ENCODE assay signal across 22 cellular contexts in genomic region chr2:130346041-130346740, GRCh38. TPM values are rescaled to one million over a fixed set of nuclear protein-coding genes. Genes with fewer than 3 reads are reported as not detected.
DNase-seq lines count a peak whose midpoint lies in the region; ATAC-seq, FAIRE-seq and TF ChIP-seq lines count a peak whose summit lies in the region.
"Had no signal": no experiment of that assay in that cellular context is flagged by ENCODE, and none has a peak within 500 bp of the region (broad histone marks: within the 10 kb centered on the region; RNA-seq: fewer than 3 reads in every experiment).

No MANE protein-coding gene starts in this region.

- H3K79me2 ChIP-seq in K562 (ENCODE audit: control insufficient read depth, insufficient read depth, low read length) (peaks cover 33% of the 10 kb centered on the region), neural progenitor cell (ENCODE audit: low read depth) (peaks cover 15% of the 10 kb centered on the region)

- H3K4me3 ChIP-seq in K562 = no peak overlapping the region
- no peak overlapping the region for H3K4me3 ChIP-seq in neural progenitor cell
- no peak overlapping the region for H3K4me3 ChIP-seq in pancreas
- no peak overlapping the region for H3K4me3 ChIP-seq in kidney (ENCODE audit: low read length in 2 of 2)
- H3K4me3 ChIP-seq: BLaER1 treated with 17β-estradiol and CSF1 and Interleukin-3, amounts not matched to agents 10 nM and 100 nM; skin epidermis; transverse colon had no signal

- H4K20me1 ChIP-seq in K562 (replicated peaks; ENCODE audit: control insufficient read depth, insufficient read depth, low read length) = no peaks in the 10 kb centered on the region
- peaks cover 14% of the 10 kb centered on the region for H4K20me1 ChIP-seq in neural progenitor cell (ENCODE audit: low read depth)

- H3K4me1 Mint-ChIP-seq in activated T-cell treated with anti-CD3 and anti-CD28 coated beads, Interleukin-2, amount 50 U/mL, for 4 hours (ENCODE audit: low read depth) = peaks cover 31% of the 10 kb centered on the region
- H3K4me1 Mint-ChIP-seq in activated T-cell treated with anti-CD3 and anti-CD28 coated beads, Interleukin-2, amount 50 U/mL, for 72 hours (ENCODE audit: low read depth) = peaks cover 32% of the 10 kb centered on the region
- peaks cover 5% of the 10 kb centered on the region for H3K4me1 Mint-ChIP-seq in HFFc6 (ENCODE audit: low read depth)
- H3K4me1 Mint-ChIP-seq in neural progenitor cell = peaks cover 20% of the 10 kb centered on the region

- H2AFZ ChIP-seq in K562 (ENCODE audit: low read depth, low read length) (no peak overlapping the region), neural progenitor cell (replicated peaks) (no peak overlapping the region)

- POLR2A ChIA-PET in K562 (lab: Yijun Ruan, JAX) = interaction anchor here (6.1 kb wide), 1 partner anchor 8 kb away, joined by 63 read pairs; the partner anchor contains the start of gene PTPN18

- TF ChIP-seq RAD21 in K562 (CRISPR knock-in tag; conservative IDR thresholded peaks at IDR 0.05 in 1 of 2, IDR thresholded peaks at IDR 0.05 in 1 of 2) = no peak

- TF ChIP-seq CTCF in HFFc6 (IDR thresholded peaks at IDR 0.05) = no peak
- no peak for TF ChIP-seq CTCF in K562 (IDR thresholded peaks at IDR 0.05 in 2 of 3, conservative IDR thresholded peaks at IDR 0.05 in 1 of 3; ENCODE audit: insufficient read depth in 2 of 3, low read depth in 1 of 3, low read length in 3 of 3)
- no peak for TF ChIP-seq CTCF in neural progenitor cell (IDR thresholded peaks at IDR 0.05)
- TF ChIP-seq CTCF in pancreas (IDR thresholded peaks at IDR 0.05) = no peak
- no peak for TF ChIP-seq CTCF in kidney (IDR thresholded peaks at IDR 0.05; ENCODE audit: borderline replicate concordance, extremely low read depth, insufficient read depth)

- H3K36me3 ChIP-seq in K562 (ENCODE audit: control insufficient read depth, insufficient read depth, low read length) = peaks cover 54% of the 10 kb centered on the region
- H3K36me3 ChIP-seq in neural progenitor cell = peaks cover 3% of the 10 kb centered on the region
- H3K36me3 ChIP-seq in pancreas = peaks cover 4 to 46% (median 27%) of the 10 kb centered on the region in 3 donors
- peaks cover 26 to 33% of the 10 kb centered on the region in 2 donors for H3K36me3 ChIP-seq in kidney (ENCODE audit: control insufficient read depth in 1 of 2, insufficient read depth in 2 of 2, low read length in 2 of 2)

- peaks cover 42% of the 10 kb centered on the region for H3K36me3 Mint-ChIP-seq in activated T-cell treated with anti-CD3 and anti-CD28 coated beads, Interleukin-2, amount 50 U/mL, for 4 hours (ENCODE audit: insufficient read depth)
- H3K36me3 Mint-ChIP-seq in activated T-cell treated with anti-CD3 and anti-CD28 coated beads, Interleukin-2, amount 50 U/mL, for 72 hours (ENCODE audit: insufficient read depth in 2 of 2) = peaks cover 11 to 18% of the 10 kb centered on the region in 2 donors
- H3K36me3 Mint-ChIP-seq in HFFc6 (ENCODE audit: low read depth) (peaks cover 41% of the 10 kb centered on the region), neural progenitor cell (peaks cover 31% of the 10 kb centered on the region)

- no peaks in the 10 kb centered on the region for H3K9me3 Mint-ChIP-seq in activated T-cell treated with anti-CD3 and anti-CD28 coated beads, Interleukin-2, amount 50 U/mL, for 4 hours
- no peaks in the 10 kb centered on the region for H3K9me3 Mint-ChIP-seq in activated T-cell treated with anti-CD3 and anti-CD28 coated beads, Interleukin-2, amount 50 U/mL, for 72 hours
- H3K9me3 Mint-ChIP-seq in HFFc6 (no peaks in the 10 kb centered on the region), neural progenitor cell (no peaks in the 10 kb centered on the region)
- H3K9me3 Mint-ChIP-seq: H9, mesothelial cell of epicardium had no signal

- no peak for TF ChIP-seq EP300 in K562 (IDR thresholded peaks at IDR 0.05; ENCODE audit: low read length)

- H3K27ac ChIP-seq in K562 (ENCODE audit: extremely low read depth, low read depth, low read length) (no peak overlapping the region), neural progenitor cell (no peak overlapping the region), pancreas (no peak overlapping the region), kidney (ENCODE audit: low read depth in 2 of 2, low read length in 2 of 2) (no peak overlapping the region)
- H3K27ac ChIP-seq: BLaER1 treated with 17β-estradiol and CSF1 and Interleukin-3, amounts not matched to agents 10 nM and 100 nM; skin epidermis; transverse colon had no signal

- no peak overlapping the region for H3K4me2 ChIP-seq in K562 (ENCODE audit: insufficient read depth, low read length)
- H3K4me2 ChIP-seq in neural progenitor cell = no peak overlapping the region
- H3K4me2 ChIP-seq: BLaER1 treated with 17β-estradiol and CSF1 and Interleukin-3, amounts not matched to agents 10 nM and 100 nM; SK-N-SH had no signal

- no peak for TF ChIP-seq POLR2A in K562 (conservative IDR thresholded peaks at IDR 0.05)

- BruUV-seq in K562 (replicated peaks; lab: Mats Ljungman, UMichigan) = no TSS peak

- no peak for ATAC-seq in activated T-cell treated with anti-CD3 and anti-CD28 coated beads, Interleukin-2, amount 50 U/mL, for 4 hours
- ATAC-seq in activated T-cell treated with anti-CD3 and anti-CD28 coated beads, Interleukin-2, amount 50 U/mL, for 72 hours (replicated peaks in 1 of 2) = no peak
- ATAC-seq in K562 (no peak), pancreas (no peak)
- ATAC-seq: naive thymus-derived CD4-positive, alpha-beta T cell had no signal

- intact Hi-C loops in K562 (cut with micrococcal nuclease) = loop anchor here (10.0 kb wide), 1 partner anchor 79 kb away; no protein-coding TSS in a partner anchor
- intact Hi-C loops in pancreas (cut with DNase I) = no loop called here
- intact Hi-C loops in kidney (cut with DNase I) = no loop called here

- FAIRE-seq in K562 (lab: Jason Lieb, UNC) (no peak), pancreas (lab: Jason Lieb, UNC) (no peak), kidney (lab: Jason Lieb, UNC) (no peak)

- in situ Hi-C loops in K562 (cut with MboI) = loop anchor here (25.0 kb wide), 2 partner anchors 891 to 1166 kb away; no protein-coding TSS in a partner anchor

- H3K4me3 Mint-ChIP-seq in activated T-cell treated with anti-CD3 and anti-CD28 coated beads, Interleukin-2, amount 50 U/mL, for 4 hours = peak overlapping the region; percentile 26
- H3K4me3 Mint-ChIP-seq in activated T-cell treated with anti-CD3 and anti-CD28 coated beads, Interleukin-2, amount 50 U/mL, for 72 hours = no peak overlapping the region
- H3K4me3 Mint-ChIP-seq in HFFc6 (no peak overlapping the region), neural progenitor cell (peak overlapping the region; percentile 58)
- H3K4me3 Mint-ChIP-seq: H9, mesothelial cell of epicardium had no signal

- H3K9ac ChIP-seq in K562 (ENCODE audit: insufficient read depth in 1 of 2, low read depth in 2 of 2, low read length in 2 of 2) = peak overlapping the region in 1 of 2 experiments; percentile 56; a peak in 2 of 4 replicates
- no peak overlapping the region for H3K9ac ChIP-seq in neural progenitor cell
- H3K9ac ChIP-seq in kidney (ENCODE audit: low read length in 2 of 2) = no peak overlapping the region
- H3K9ac ChIP-seq: BLaER1 treated with 17β-estradiol and CSF1 and Interleukin-3, amounts not matched to agents 10 nM and 100 nM; SK-N-SH had no signal

- H3K27me3 ChIP-seq in K562 (ENCODE audit: control insufficient read depth in 2 of 2, insufficient read depth in 2 of 2, low read length in 2 of 2) = no peaks in the 10 kb centered on the region
- H3K27me3 ChIP-seq in neural progenitor cell = no peaks in the 10 kb centered on the region
- H3K27me3 ChIP-seq in pancreas = no peaks in the 10 kb centered on the region
- H3K27me3 ChIP-seq: BLaER1 treated with 17β-estradiol and CSF1 and Interleukin-3, amounts not matched to agents 10 nM and 100 nM; transverse colon had no signal

- H3F3A ChIP-seq in neural progenitor cell (ENCODE audit: low read depth) = peaks cover 11% of the 10 kb centered on the region

- H3K27me3 Mint-ChIP-seq in activated T-cell treated with anti-CD3 and anti-CD28 coated beads, Interleukin-2, amount 50 U/mL, for 4 hours (ENCODE audit: low read depth) = no peaks in the 10 kb centered on the region
- H3K27me3 Mint-ChIP-seq in activated T-cell treated with anti-CD3 and anti-CD28 coated beads, Interleukin-2, amount 50 U/mL, for 72 hours (ENCODE audit: low read depth) = no peaks in the 10 kb centered on the region
- H3K27me3 Mint-ChIP-seq in HFFc6 (ENCODE audit: insufficient read depth) (peaks cover 8% of the 10 kb centered on the region; the same call in 1 of the 2 replicates), neural progenitor cell (ENCODE audit: insufficient read depth, low read depth) (peaks cover 7% of the 10 kb centered on the region)

- peaks cover under 1 to 31% of the 10 kb centered on the region in 2 experiments; a peak in 4 of 5 replicates for H3K4me1 ChIP-seq in K562 (replicated peaks in 1 of 2; ENCODE audit: control insufficient read depth in 2 of 2, insufficient read depth in 2 of 2, low read length in 2 of 2)
- H3K4me1 ChIP-seq in neural progenitor cell = peaks cover 18% of the 10 kb centered on the region
- peaks cover 0 to 10% (median 0%) of the 10 kb centered on the region in 3 donors for H3K4me1 ChIP-seq in pancreas
- H3K4me1 ChIP-seq in kidney (ENCODE audit: control insufficient read depth in 1 of 2, insufficient read depth in 1 of 2, low read depth in 1 of 2, low read length in 2 of 2) = peaks cover 0 to 3% of the 10 kb centered on the region in 2 donors

- DNase-seq in activated T-cell treated with anti-CD3 and anti-CD28 coated beads, Interleukin-2, amount 50 U/mL, for 4 hours = no peak
- DNase-seq in activated T-cell treated with anti-CD3 and anti-CD28 coated beads, Interleukin-2, amount 50 U/mL, for 72 hours = no peak
- DNase-seq in HFFc6 (no peak), K562 (ENCODE audit: extremely low read depth in 1 of 4, low spot score in 3 of 4) (no peak), neural progenitor cell (ENCODE audit: low spot score) (no peak), SKM-1 treated with dmso at 0.1 percent for 144 hours (lab: John Stamatoyannopoulos, UW; ENCODE audit: unreplicated experiment) (no peak), pancreas (no peak), kidney (no peak)
- DNase-seq: activated CD4-positive, alpha-beta T cell treated with anti-CD3 and anti-CD28 coated beads for 48 hours; cerebellar nuclear complex; H9; islet precursor cell; KBM-7; naive thymus-derived CD4-positive, alpha-beta T cell; NCI-H1436; NCI-H774; OCI-M1; SK-N-SH; transverse colon had no signal

- no peaks in the 10 kb centered on the region for H3K9me1 ChIP-seq in K562 (ENCODE audit: control insufficient read depth, insufficient read depth, low read length)

- no peaks in the 10 kb centered on the region for H3K9me3 ChIP-seq in K562 (replicated peaks; ENCODE audit: control insufficient read depth, insufficient read depth, low read depth, low read length)
- H3K9me3 ChIP-seq in neural progenitor cell (ENCODE audit: low read depth) = no peaks in the 10 kb centered on the region
- no peaks in the 10 kb centered on the region for H3K9me3 ChIP-seq in pancreas
- H3K9me3 ChIP-seq in kidney (ENCODE audit: control insufficient read depth in 1 of 2, low read length in 2 of 2) = no peaks in the 10 kb centered on the region
- H3K9me3 ChIP-seq: BLaER1 treated with 17β-estradiol and CSF1 and Interleukin-3, amounts not matched to agents 10 nM and 100 nM; SK-N-SH; transverse colon had no signal

- 92% methylated on average over 21 of the region's 26 CpGs for WGBS in K562 (ENCODE audit: insufficient coverage, low coverage, missing lambda C conversion rate)
- WGBS in pancreas, 2 donors = 92 to 94% methylated on average over 26 of the region's 26 CpGs

- H3K27ac Mint-ChIP-seq in activated T-cell treated with anti-CD3 and anti-CD28 coated beads, Interleukin-2, amount 50 U/mL, for 72 hours = no peak overlapping the region
- H3K27ac Mint-ChIP-seq in HFFc6 (peak overlapping the region; percentile 43; the same call in 1 of the 2 replicates), neural progenitor cell (no peak overlapping the region)
- H3K27ac Mint-ChIP-seq: mesothelial cell of epicardium had no signal

- CTCF ChIA-PET in K562 (lab: Yijun Ruan, JAX; ENCODE audit: low intra/inter-chr PET ratio) = no interaction called here

RNA-seq across cellular contexts. Expression of gene IMP4, which starts 3.5 kb away (rescaled TPM):
- 100 to 1,000 TPM; 316 to 326 (median 319) TPM for total RNA-seq in activated T-cell treated with anti-CD3 and anti-CD28 coated beads, Interleukin-2, amount 50 U/mL, for 4 hours
- 10 to 100 TPM; 77.4 to 95.4 TPM for total RNA-seq in activated T-cell treated with anti-CD3 and anti-CD28 coated beads, Interleukin-2, amount 50 U/mL, for 72 hours
- 100 to 1,000 TPM in 1 of 6 experiments, 10 to 100 TPM in 5; 79.9 to 103 (median 90.4) TPM for total RNA-seq in HFFc6 (2021; fragmentation: NEBNext Ultra II Directional; extraction: Animal tissue kit (Norgen Biotek cat#: 25700))
- 74.0 and 256 TPM in 2 replicates for total RNA-seq in K562 (2011; cell fraction: chromatin; rRNA removed; ENCODE audit: low replicate concordance)
- total RNA-seq in K562 (2011; cell fraction: nucleolus; rRNA removed) = 209 and 220 TPM in 2 replicates
- 139 and 147 TPM in 2 replicates for total RNA-seq in K562 (2011; cell fraction: nucleoplasm; rRNA removed)
- total RNA-seq in K562 (2014; rRNA removed) = 187 and 239 TPM in 2 replicates
- total RNA-seq in K562 (2014; rRNA removed; fragmentation: Illumina TruSeq; extraction: Trizol) = 42.1 and 52.9 TPM in 2 replicates
- total RNA-seq in K562 (2015; rRNA removed; fragmentation: Illumina TruSeq; extraction: Trizol) = 97.8 and 103 TPM in 2 replicates
- 164 and 167 TPM in 2 replicates for total RNA-seq in K562 (2021)
- 127 and 158 TPM in 2 replicates for polyA plus RNA-seq in K562 (2011; rRNA removed)
- polyA plus RNA-seq in K562 (2011; cell fraction: cytosol; rRNA removed) = 271 and 517 TPM in 2 replicates
- polyA plus RNA-seq in K562 (2011; cell fraction: nucleus; rRNA removed) = 407 and 557 TPM in 2 replicates
- polyA plus RNA-seq in K562 (2012) = 134 and 149 TPM in 2 replicates
- polyA plus RNA-seq in K562 (2014; fragmentation: Illumina TruSeq; extraction: Trizol) = 100.0 and 155 TPM in 2 replicates
- polyA plus RNA-seq in K562 (2014; fragmentation: Nextera tagmentation; extraction: Ambion mirVana) = 10 to 100 TPM; 35.4 to 53.3 TPM
- polyA plus RNA-seq in K562 (2014; rRNA removed) = 209 and 231 TPM in 2 replicates
- 51.7 and 70.1 TPM in 2 replicates for polyA minus RNA-seq in K562 (2011; rRNA and poly(A)+ RNA removed)
- polyA minus RNA-seq in K562 (2011; cell fraction: cytosol; rRNA and poly(A)+ RNA removed) = 78.1 and 83.2 TPM in 2 replicates
- 115 and 121 TPM in 2 replicates for polyA minus RNA-seq in K562 (2011; cell fraction: nucleus; rRNA and poly(A)+ RNA removed)
- 23.3 and 51.4 TPM in 2 replicates for total RNA-seq in neural progenitor cell (ENCODE audit: low replicate concordance)
- total RNA-seq in pancreas = 10 to 100 TPM; 46.8 to 75.7 (median 54.7) TPM
- polyA plus RNA-seq in pancreas = 10 to 100 TPM; 83.6 to 84.7 TPM
- 60.1 TPM for total RNA-seq in kidney
- polyA plus RNA-seq in kidney (ENCODE audit: insufficient read depth, low read depth, low replicate concordance) = 59.7 TPM

RNA-seq across cellular contexts. Expression of gene PTPN18, which starts 9.7 kb away (rescaled TPM):
- total RNA-seq in activated T-cell treated with anti-CD3 and anti-CD28 coated beads, Interleukin-2, amount 50 U/mL, for 4 hours = 10 to 100 TPM; 26.6 to 30.4 (median 30.0) TPM
- total RNA-seq in activated T-cell treated with anti-CD3 and anti-CD28 coated beads, Interleukin-2, amount 50 U/mL, for 72 hours = 10 to 100 TPM; 48.8 to 50.7 TPM
- 10 to 100 TPM; 15.5 to 18.9 (median 17.5) TPM for total RNA-seq in HFFc6 (2021; fragmentation: NEBNext Ultra II Directional; extraction: Animal tissue kit (Norgen Biotek cat#: 25700))
- total RNA-seq in K562 (2011; cell fraction: chromatin; rRNA removed; ENCODE audit: low replicate concordance) = 213 and 354 TPM in 2 replicates
- total RNA-seq in K562 (2011; cell fraction: nucleolus; rRNA removed) = 191 TPM in 2 replicates
- total RNA-seq in K562 (2011; cell fraction: nucleoplasm; rRNA removed) = 220 and 291 TPM in 2 replicates
- total RNA-seq in K562 (2014; rRNA removed) (49.6 and 57.0 TPM in 2 replicates), K562 (2014; rRNA removed; fragmentation: Illumina TruSeq; extraction: Trizol) (36.9 and 37.6 TPM in 2 replicates), K562 (2015; rRNA removed; fragmentation: Illumina TruSeq; extraction: Trizol) (35.2 and 38.5 TPM in 2 replicates), K562 (2021) (64.0 and 64.4 TPM in 2 replicates), neural progenitor cell (ENCODE audit: low replicate concordance) (4.0 and 17.6 TPM in 2 replicates), pancreas (10 to 100 TPM; 37.0 to 60.8 (median 40.9) TPM), kidney (89.2 TPM)
- polyA plus RNA-seq in K562 (2011; rRNA removed) (51.0 and 58.7 TPM in 2 replicates), K562 (2014; fragmentation: Illumina TruSeq; extraction: Trizol) (79.5 and 90.7 TPM in 2 replicates), K562 (2014; fragmentation: Nextera tagmentation; extraction: Ambion mirVana) (10 to 100 TPM; 11.6 to 19.3 TPM), K562 (2014; rRNA removed) (67.4 and 76.7 TPM in 2 replicates), pancreas (10 to 100 TPM; 65.7 to 87.0 TPM), kidney (ENCODE audit: insufficient read depth, low read depth, low replicate concordance) (34.8 TPM)
- 53.2 and 74.2 TPM in 2 replicates for polyA plus RNA-seq in K562 (2011; cell fraction: cytosol; rRNA removed)
- polyA plus RNA-seq in K562 (2011; cell fraction: nucleus; rRNA removed) = 140 and 232 TPM in 2 replicates
- 44.4 and 61.5 TPM in 2 replicates for polyA plus RNA-seq in K562 (2012)
- 42.3 and 45.7 TPM in 2 replicates for polyA minus RNA-seq in K562 (2011; rRNA and poly(A)+ RNA removed)
- polyA minus RNA-seq in K562 (2011; cell fraction: cytosol; rRNA and poly(A)+ RNA removed) = 31.4 and 33.8 TPM in 2 replicates
- 74.3 and 76.3 TPM in 2 replicates for polyA minus RNA-seq in K562 (2011; cell fraction: nucleus; rRNA and poly(A)+ RNA removed)

Comparison
In these comparisons a context has a peak if more than half of its experiments do, and no peak if none do; other contexts are left out.
1. H3K4me3 Mint-ChIP-seq: peak in activated T-cell treated with anti-CD3 and anti-CD28 coated beads, Interleukin-2, amount 50 U/mL, for 4 hours (single experiment) and neural progenitor cell (single experiment); none in activated T-cell treated with anti-CD3 and anti-CD28 coated beads, Interleukin-2, amount 50 U/mL, for 72 hours (0 of 2) and HFFc6 (single experiment).